Comparison of ENCODE assay signal across 26 cellular contexts in genomic region chr9:36796671-36797419, GRCh38.
"Had no signal": no experiment of that assay in that cellular context is flagged by ENCODE, and none has a peak within 500 bp of the region (broad histone marks: within the 10 kb centered on the region; RNA-seq: fewer than 3 reads in every experiment).

No MANE protein-coding gene starts in this region.

- H3K4me1 Mint-ChIP-seq: naive thymus-derived CD4-positive, alpha-beta T cell; nephron; stimulated activated naive CD8-positive, alpha-beta T cell treated with anti-CD3 and anti-CD28 coated beads, Interleukin-15, amount 100 ng/mL, for 72 hours had no signal

- H3K36me3 ChIP-seq: heart right ventricle, left lung, neural progenitor cell, suprapubic skin, transverse colon, upper lobe of right lung, vagina had no signal

- FAIRE-seq: frontal cortex, islet of Langerhans had no signal

- H3K27me3 ChIP-seq: dorsolateral prefrontal cortex, neural progenitor cell, transverse colon, upper lobe of right lung, vagina had no signal

- H3K27ac Mint-ChIP-seq: naive thymus-derived CD4-positive, alpha-beta T cell; nephron; neural progenitor cell; stimulated activated naive CD8-positive, alpha-beta T cell treated with anti-CD3 and anti-CD28 coated beads, Interleukin-15, amount 100 ng/mL, for 72 hours had no signal

- H3K9me3 ChIP-seq: psoas muscle, upper lobe of right lung, vagina had no signal

- H3K36me3 Mint-ChIP-seq: neural progenitor cell had no signal

- H3K4me3 ChIP-seq: dorsolateral prefrontal cortex, heart right ventricle, left lung, neural progenitor cell, psoas muscle, smooth muscle cell, suprapubic skin, transverse colon, upper lobe of right lung, vagina had no signal

- H3K4me3 Mint-ChIP-seq: naive thymus-derived CD4-positive, alpha-beta T cell; nephron; neural progenitor cell; stimulated activated naive CD8-positive, alpha-beta T cell treated with anti-CD3 and anti-CD28 coated beads, Interleukin-15, amount 100 ng/mL, for 72 hours had no signal

- H3K4me1 ChIP-seq: heart right ventricle, left lung, psoas muscle, suprapubic skin, transverse colon, upper lobe of right lung, vagina had no signal

- DNase-seq: dorsolateral prefrontal cortex; effector CD4-positive, alpha-beta T cell; heart right ventricle; hippocampal formation; left cardiac atrium; left lung; mesenchymal stem cell; midbrain; naive thymus-derived CD4-positive, alpha-beta T cell; psoas muscle; right cardiac atrium; stimulated activated CD4-positive, alpha-beta T cell treated with anti-CD3 and anti-CD28 coated beads, Interleukin-12 subunit alpha, Interleukin-12 subunit beta, amount 100 ng/mL, for 4 hours; stimulated activated CD4-positive, alpha-beta T cell treated with anti-CD3 and anti-CD28 coated beads, Interleukin-1b, Interleukin-23, amount 100 ng/mL, for 48 hours; stimulated activated CD4-positive, alpha-beta T cell treated with anti-CD3 and anti-CD28 coated beads, Interleukin-4, amount 100 ng/mL, for 1 hour; stimulated activated CD8-positive, alpha-beta memory T cell treated with anti-CD3 and anti-CD28 coated beads, Interleukin-4, amount 100 ng/mL, for 48 hours; stimulated activated naive CD4-positive, alpha-beta T cell; stimulated activated naive CD8-positive, alpha-beta T cell treated with anti-CD3 and anti-CD28 coated beads, Interleukin-15, amount 100 ng/mL, for 72 hours; transverse colon; upper lobe of right lung had no signal

- H3K27ac ChIP-seq: heart right ventricle, left lung, neural progenitor cell, psoas muscle, suprapubic skin, transverse colon, upper lobe of right lung, vagina had no signal

- ATAC-seq: heart right ventricle; left cardiac atrium; left lung; naive thymus-derived CD4-positive, alpha-beta T cell; psoas muscle; right cardiac atrium; stimulated activated naive CD8-positive, alpha-beta T cell treated with anti-CD3 and anti-CD28 coated beads, Interleukin-15, amount 100 ng/mL, for 72 hours; upper lobe of right lung had no signal
